18 cellular contexts compared by ENCODE assay signal in the genomic region with DNA sequence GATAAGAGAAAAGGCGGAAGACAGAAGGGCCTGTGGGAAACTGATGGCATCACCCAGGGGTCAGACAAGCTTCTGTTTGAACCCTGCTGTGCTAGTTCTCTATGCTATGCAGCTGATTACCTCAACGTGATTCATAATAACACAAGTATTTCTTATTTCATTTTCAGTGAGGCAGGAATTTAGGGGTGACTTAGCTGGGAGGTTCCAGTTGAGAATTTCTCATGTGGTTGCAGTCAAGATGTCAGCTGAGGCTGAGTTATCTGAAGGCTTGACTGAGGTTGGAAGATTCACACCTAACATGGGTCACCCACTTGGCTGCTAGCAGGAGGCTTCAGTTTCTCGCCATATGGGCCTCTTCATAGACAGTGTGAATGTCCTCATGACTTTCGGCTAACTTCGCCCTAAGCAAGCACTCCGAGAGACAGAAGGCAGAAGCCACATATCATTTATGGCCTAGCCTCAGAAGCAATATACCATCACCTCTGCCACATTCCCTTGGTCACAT. TPM values are rescaled to one million over a fixed set of nuclear protein-coding genes. Genes with fewer than 3 reads are reported as not detected.
"Had no signal": no experiment of that assay in that cellular context is flagged by ENCODE, and none has a peak within 500 bp of the region (broad histone marks: within the 10 kb centered on the region; RNA-seq: fewer than 3 reads in every experiment).

No MANE protein-coding gene starts in this region.

- H3K4me3 ChIP-seq: ascending aorta, ovary, tibial artery, vagina had no signal

- H3K9me3 ChIP-seq: ascending aorta, ovary, tibial artery, vagina had no signal

- H3K4me1 ChIP-seq: ascending aorta, vagina had no signal

- H3K27ac ChIP-seq: ascending aorta, ovary, tibial artery, vagina had no signal

- DNase-seq: activated CD4-positive, alpha-beta T cell treated with anti-CD3 and anti-CD28 coated beads, Interleukin-2, amount 10 ng/mL, durations not matched to agents 24 days and 14 days; activated CD8-positive, alpha-beta memory T cell treated with anti-CD3 and anti-CD28 coated beads for 24 hours; activated effector memory CD4-positive, alpha-beta T cell treated with Interleukin-2 at 50 U/mL for 16 hours; activated T-cell treated with anti-CD3 and anti-CD28 coated beads, Interleukin-2, amount 50 U/mL, for 1 hour; caudate nucleus; cortex of kidney; effector memory CD4-positive, alpha-beta T cell; foreskin fibroblast; glutamatergic neuron; ovary; stimulated activated CD4-positive, alpha-beta T cell treated with anti-CD3 and anti-CD28 coated beads, Interleukin-15, amount 100 ng/mL, for 24 hours; stimulated activated CD4-positive, alpha-beta T cell treated with anti-CD3 and anti-CD28 coated beads, Interleukin-4, amount 100 ng/mL, for 4 hours; tibial artery had no signal

- H3K27me3 ChIP-seq: ascending aorta, ovary, tibial artery, vagina had no signal

- H3K36me3 ChIP-seq: ascending aorta, ovary, tibial artery, vagina had no signal

- ATAC-seq: WTC11 had no signal

RNA-seq across cellular contexts. Expression of gene VWA3B, which starts 57.2 kb away (rescaled TPM):
- total RNA-seq: activated CD4-positive, alpha-beta T cell treated with anti-CD3 and anti-CD28 coated beads, Interleukin-2, amount 10 ng/mL, durations not matched to agents 24 days and 14 days; ascending aorta; neural crest cell; skeletal muscle tissue; vagina; WTC11 had no signal
